Comparison of ENCODE assay signal across 1 cellular context in the genomic region with DNA sequence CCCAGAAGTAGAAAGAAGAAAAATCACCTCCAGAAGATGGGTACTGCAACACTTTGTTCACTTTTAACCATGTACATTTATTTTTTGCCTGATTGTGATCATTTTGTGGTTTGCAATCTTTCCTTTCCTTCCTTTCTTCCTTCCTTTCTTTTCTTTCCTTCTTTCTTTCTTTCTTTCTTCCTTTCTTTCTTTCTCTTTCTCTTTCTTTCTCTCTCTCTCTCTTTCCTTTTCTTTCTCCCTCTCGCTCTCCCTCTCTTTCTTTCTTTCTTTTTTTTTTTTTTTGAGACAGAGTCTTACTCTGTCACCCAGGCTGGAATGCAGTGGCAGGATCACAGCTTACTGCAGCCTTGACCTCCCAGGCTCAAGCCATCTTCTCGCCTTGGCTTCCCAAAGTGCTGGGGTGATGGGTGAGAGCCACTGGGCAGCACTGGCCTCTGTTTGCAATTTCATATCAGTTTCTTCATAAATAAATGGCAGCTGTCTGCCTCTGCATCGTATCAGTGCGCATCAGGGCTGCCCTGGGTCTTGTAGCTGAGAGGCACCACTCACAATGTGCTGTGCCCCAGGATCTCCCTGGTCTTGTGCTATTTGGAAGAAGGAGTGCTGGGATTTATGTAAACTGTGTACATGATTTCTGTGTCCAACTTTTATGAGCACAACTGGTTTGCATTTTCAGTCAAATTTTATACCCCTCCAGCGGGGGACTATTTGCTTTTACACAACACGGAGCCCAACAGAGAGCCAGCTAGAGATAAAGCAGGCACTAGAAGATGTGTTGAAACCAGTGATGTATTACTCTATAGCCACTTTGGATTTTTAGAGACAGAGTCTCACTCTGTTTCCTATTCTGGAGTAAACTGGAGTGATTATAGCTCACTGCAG.
TF ChIP-seq lines count a peak whose summit lies in the region.

No MANE protein-coding gene starts in this region.

TF ChIP-seq in SK-N-SH treated with all-trans-retinoic acid at 6 μM for 48 hours, 23 proteins besides CTCF, POLR2A, EP300 and RAD21 (continued from another document):
- TF ChIP-seq TSHZ2 (CRISPR knock-in tag; IDR thresholded peaks at IDR 0.05) (no peak), GLIS3 (CRISPR knock-in tag; IDR thresholded peaks at IDR 0.05) (no peak), ARNTL (CRISPR knock-in tag; IDR thresholded peaks at IDR 0.05; ENCODE audit: borderline replicate concordance, low read depth) (no peak), ZFP3 (CRISPR knock-in tag; IDR thresholded peaks at IDR 0.05) (no peak), ISL1 (CRISPR knock-in tag; IDR thresholded peaks at IDR 0.05) (no peak), SNAI2 (CRISPR knock-in tag; IDR thresholded peaks at IDR 0.05) (no peak), TCF4 (CRISPR knock-in tag; IDR thresholded peaks at IDR 0.05; ENCODE audit: borderline replicate concordance) (no peak), BACH2 (CRISPR knock-in tag; IDR thresholded peaks at IDR 0.05; ENCODE audit: borderline replicate concordance) (no peak), PPARA (CRISPR knock-in tag; IDR thresholded peaks at IDR 0.05; ENCODE audit: borderline replicate concordance) (no peak), ESRRG (CRISPR knock-in tag; IDR thresholded peaks at IDR 0.05) (no peak), RARB (CRISPR knock-in tag; IDR thresholded peaks at IDR 0.05) (no peak), ZNF565 (CRISPR knock-in tag; conservative IDR thresholded peaks at IDR 0.05; ENCODE audit: low read depth) (no peak)
- TF ChIP-seq, protein P1, sequence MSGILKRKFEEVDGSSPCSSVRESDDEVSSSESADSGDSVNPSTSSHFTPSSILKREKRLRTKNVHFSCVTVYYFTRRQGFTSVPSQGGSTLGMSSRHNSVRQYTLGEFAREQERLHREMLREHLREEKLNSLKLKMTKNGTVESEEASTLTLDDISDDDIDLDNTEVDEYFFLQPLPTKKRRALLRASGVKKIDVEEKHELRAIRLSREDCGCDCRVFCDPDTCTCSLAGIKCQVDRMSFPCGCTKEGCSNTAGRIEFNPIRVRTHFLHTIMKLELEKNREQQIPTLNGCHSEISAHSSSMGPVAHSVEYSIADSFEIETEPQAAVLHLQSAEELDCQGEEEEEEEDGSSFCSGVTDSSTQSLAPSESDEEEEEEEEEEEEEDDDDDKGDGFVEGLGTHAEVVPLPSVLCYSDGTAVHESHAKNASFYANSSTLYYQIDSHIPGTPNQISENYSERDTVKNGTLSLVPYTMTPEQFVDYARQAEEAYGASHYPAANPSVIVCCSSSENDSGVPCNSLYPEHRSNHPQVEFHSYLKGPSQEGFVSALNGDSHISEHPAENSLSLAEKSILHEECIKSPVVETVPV (CRISPR knock-in tag; IDR thresholded peaks at IDR 0.05), result no peak
- TF ChIP-seq, protein P2, sequence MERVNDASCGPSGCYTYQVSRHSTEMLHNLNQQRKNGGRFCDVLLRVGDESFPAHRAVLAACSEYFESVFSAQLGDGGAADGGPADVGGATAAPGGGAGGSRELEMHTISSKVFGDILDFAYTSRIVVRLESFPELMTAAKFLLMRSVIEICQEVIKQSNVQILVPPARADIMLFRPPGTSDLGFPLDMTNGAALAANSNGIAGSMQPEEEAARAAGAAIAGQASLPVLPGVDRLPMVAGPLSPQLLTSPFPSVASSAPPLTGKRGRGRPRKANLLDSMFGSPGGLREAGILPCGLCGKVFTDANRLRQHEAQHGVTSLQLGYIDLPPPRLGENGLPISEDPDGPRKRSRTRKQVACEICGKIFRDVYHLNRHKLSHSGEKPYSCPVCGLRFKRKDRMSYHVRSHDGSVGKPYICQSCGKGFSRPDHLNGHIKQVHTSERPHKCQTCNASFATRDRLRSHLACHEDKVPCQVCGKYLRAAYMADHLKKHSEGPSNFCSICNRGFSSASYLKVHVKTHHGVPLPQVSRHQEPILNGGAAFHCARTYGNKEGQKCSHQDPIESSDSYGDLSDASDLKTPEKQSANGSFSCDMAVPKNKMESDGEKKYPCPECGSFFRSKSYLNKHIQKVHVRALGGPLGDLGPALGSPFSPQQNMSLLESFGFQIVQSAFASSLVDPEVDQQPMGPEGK (CRISPR knock-in tag; IDR thresholded peaks at IDR 0.05; ENCODE audit: borderline replicate concordance), result no peak
